In the genomic region with DNA sequence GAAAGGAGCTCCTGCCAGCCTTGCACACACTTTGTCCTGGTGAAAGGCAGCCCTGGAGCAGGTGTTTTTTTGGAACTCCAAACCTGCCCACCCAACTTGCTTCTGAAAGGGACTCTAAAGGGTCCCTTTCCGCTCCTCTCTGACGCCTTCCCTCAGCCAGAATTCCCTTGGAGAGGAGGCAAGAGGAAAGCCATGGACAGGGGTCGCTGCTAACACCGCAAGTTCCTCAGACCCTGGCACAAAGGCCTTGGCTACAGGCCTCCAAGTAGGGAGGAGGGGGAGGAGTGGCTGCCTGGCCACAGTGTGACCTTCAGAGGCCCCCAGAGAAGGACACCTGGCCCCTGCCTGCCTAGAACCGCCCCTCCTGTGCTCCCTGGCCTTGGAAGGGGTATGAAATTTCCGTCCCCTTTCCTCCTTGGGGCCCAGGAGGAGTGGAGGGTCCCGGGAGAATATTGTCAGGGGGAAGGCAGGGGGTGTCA, we compare ENCODE assay signal across 8 cellular contexts. TPM values are rescaled to one million over a fixed set of nuclear protein-coding genes. Genes with fewer than 3 reads are reported as not detected.
A peak's percentile ranks its signal among the peaks of the same experiment; 100 is the strongest.
DNase-seq lines count a peak whose midpoint lies in the region; ATAC-seq, FAIRE-seq and TF ChIP-seq lines count a peak whose summit lies in the region.

No MANE protein-coding gene starts in this region.

- no peaks in the 10 kb centered on the region for H3K9me3 Mint-ChIP-seq in activated naive CD4-positive, alpha-beta T cell treated with anti-CD3 and anti-CD28 coated beads for 36 hours
- H3K9me3 Mint-ChIP-seq in activated CD8-positive, alpha-beta T cell treated with anti-CD3 and anti-CD28 coated beads for 36 hours: no peaks in the 10 kb centered on the region

- no peaks in the 10 kb centered on the region for H3K9me3 ChIP-seq in heart left ventricle
- H3K9me3 ChIP-seq in psoas muscle: no peaks in the 10 kb centered on the region

- H3K4me3 ChIP-seq in heart left ventricle (peak overlapping the region; percentile 64 to 99 (median 92)), psoas muscle (peak overlapping the region; percentile 97)

- H3K36me3 ChIP-seq in heart left ventricle (peaks cover 0 to 24% (median 17%) of the 10 kb centered on the region in 9 donors), psoas muscle (ENCODE audit: insufficient read depth in 1 of 2, low read depth in 1 of 2) (peaks cover 2 to 31% of the 10 kb centered on the region in 2 donors)

- CTCF ChIA-PET in activated naive CD4-positive, alpha-beta T cell treated with anti-CD3 and anti-CD28 coated beads for 36 hours (lab: Charles Lee): interaction anchor here (0.5 to 3.5 kb wide), 13 partner anchors 9 to 349 kb away, joined by 3 to 28 read pairs (median 4); no protein-coding TSS in a partner anchor
- CTCF ChIA-PET in activated CD8-positive, alpha-beta T cell treated with anti-CD3 and anti-CD28 coated beads for 36 hours (lab: Charles Lee): interaction anchor here (0.7 to 3.9 kb wide), 24 partner anchors 9 to 452 kb away, joined by 3 to 43 read pairs (median 6); partner anchors contain the start of gene MRPS18A

- peak overlapping the region; percentile 89 to 99 (median 97) for H3K27ac ChIP-seq in heart left ventricle
- peak overlapping the region; percentile 99 for H3K27ac ChIP-seq in psoas muscle

- FAIRE-seq in GM12892 (lab: Jason Lieb, UNC): no peak

- peaks cover 21% of the 10 kb centered on the region for H3K36me3 Mint-ChIP-seq in activated naive CD4-positive, alpha-beta T cell treated with anti-CD3 and anti-CD28 coated beads for 36 hours (ENCODE audit: low read depth)
- peaks cover 56% of the 10 kb centered on the region for H3K36me3 Mint-ChIP-seq in activated CD8-positive, alpha-beta T cell treated with anti-CD3 and anti-CD28 coated beads for 36 hours (ENCODE audit: low read depth)

- H3K4me3 Mint-ChIP-seq in activated naive CD4-positive, alpha-beta T cell treated with anti-CD3 and anti-CD28 coated beads for 36 hours: peak overlapping the region; percentile 91
- peak overlapping the region; percentile 97 for H3K4me3 Mint-ChIP-seq in activated CD8-positive, alpha-beta T cell treated with anti-CD3 and anti-CD28 coated beads for 36 hours

- POLR2A ChIA-PET in activated CD8-positive, alpha-beta T cell treated with anti-CD3 and anti-CD28 coated beads for 36 hours (lab: Charles Lee): interaction anchor here (0.7 to 2.6 kb wide), 5 partner anchors 13 to 405 kb away, joined by 3 to 9 read pairs (median 3); no protein-coding TSS in a partner anchor

- intact Hi-C loops in activated naive CD4-positive, alpha-beta T cell treated with anti-CD3 and anti-CD28 coated beads for 36 hours (cut with micrococcal nuclease): loop anchor here (1.0 kb wide), 3 partner anchors 48 to 493 kb away; partner anchors contain the start of gene NFKBIE
- intact Hi-C loops in activated CD8-positive, alpha-beta T cell treated with anti-CD3 and anti-CD28 coated beads for 36 hours (cut with micrococcal nuclease): loop anchor here (5.0 kb wide), 1 partner anchor 50 kb away; no protein-coding TSS in a partner anchor
- intact Hi-C loops in heart left ventricle (cut with DNase I): loop anchor here in 9 of 10 donors (2.0 to 10.0 kb wide), 12 partner anchors 45 to 472 kb away; partner anchors contain the start of gene HSP90AB1 (in 1 of the 9)
- intact Hi-C loops in psoas muscle (cut with DNase I): loop anchor here (2.0 to 5.0 kb wide), 4 partner anchors 66 to 474 kb away; partner anchors contain the start of gene HSP90AB1 (in 1 of the 2)

- no peak for ATAC-seq in activated CD8-positive, alpha-beta T cell treated with anti-CD3 and anti-CD28 coated beads for 36 hours
- ATAC-seq in heart left ventricle: peak; percentile 2 to 31 (median 8)
- peak in 2 of 4 donors; percentile 25 for ATAC-seq in psoas muscle
- ATAC-seq in GM21576 (IDR thresholded peaks at IDR 0.05; ENCODE audit: unreplicated experiment): no peak
- no peak for ATAC-seq in HG02571 (IDR thresholded peaks at IDR 0.05; ENCODE audit: unreplicated experiment)

- H3K4me1 ChIP-seq in heart left ventricle (peaks cover 11 to 70% (median 57%) of the 10 kb centered on the region in 12 donors), psoas muscle (peaks cover 43% of the 10 kb centered on the region)

- H3K4me1 Mint-ChIP-seq in activated naive CD4-positive, alpha-beta T cell treated with anti-CD3 and anti-CD28 coated beads for 36 hours (ENCODE audit: low read depth): peaks cover 29% of the 10 kb centered on the region
- H3K4me1 Mint-ChIP-seq in activated CD8-positive, alpha-beta T cell treated with anti-CD3 and anti-CD28 coated beads for 36 hours (ENCODE audit: low read depth): peaks cover 47% of the 10 kb centered on the region

- 24 to 39% (median 30%) methylated on average over 7 of the region's 7 CpGs for WGBS in heart left ventricle, 4 donors
- 21 to 25% (median 25%) methylated on average over 5 to 7 of the region's 7 CpGs for WGBS in psoas muscle, 3 donors

- TF ChIP-seq CTCF in activated CD8-positive, alpha-beta T cell treated with anti-CD3 and anti-CD28 coated beads for 36 hours (IDR thresholded peaks at IDR 0.05): no peak
- TF ChIP-seq CTCF in heart left ventricle (IDR thresholded peaks at IDR 0.05) (peak in 1 of 12 donors; percentile 20), psoas muscle (IDR thresholded peaks at IDR 0.05) (no peak)

- H3K27me3 Mint-ChIP-seq in activated naive CD4-positive, alpha-beta T cell treated with anti-CD3 and anti-CD28 coated beads for 36 hours (ENCODE audit: low read depth): no peaks in the 10 kb centered on the region
- peaks cover 2% of the 10 kb centered on the region for H3K27me3 Mint-ChIP-seq in activated CD8-positive, alpha-beta T cell treated with anti-CD3 and anti-CD28 coated beads for 36 hours

- DNase-seq in activated naive CD4-positive, alpha-beta T cell treated with anti-CD3 and anti-CD28 coated beads for 36 hours: peak; percentile 10
- DNase-seq in activated naive CD4-positive, alpha-beta T cell treated with anti-CD3 and anti-CD28 coated beads, Interleukin-2, amount 50 U/mL, for 16 hours: no peak
- DNase-seq in activated CD8-positive, alpha-beta T cell treated with anti-CD3 and anti-CD28 coated beads for 36 hours: no peak
- DNase-seq in heart left ventricle (peak; percentile 44 to 76 (median 72)), psoas muscle (peak in 1 of 2 donors; percentile 80), GM12892 (ENCODE audit: insufficient read length) (no peak)

- TF ChIP-seq POLR2A in heart left ventricle (IDR thresholded peaks at IDR 0.05) (no peak), GM12892 (IDR thresholded peaks at IDR 0.05; ENCODE audit: low read depth, low read length) (no peak)

- H3K27me3 ChIP-seq in heart left ventricle (no peaks in the 10 kb centered on the region), psoas muscle (ENCODE audit: insufficient read depth in 3 of 3, low read length in 2 of 3) (no peaks in the 10 kb centered on the region)

- peak overlapping the region; percentile 88 for H3K27ac Mint-ChIP-seq in activated naive CD4-positive, alpha-beta T cell treated with anti-CD3 and anti-CD28 coated beads for 36 hours
- peak overlapping the region; percentile 94 for H3K27ac Mint-ChIP-seq in activated CD8-positive, alpha-beta T cell treated with anti-CD3 and anti-CD28 coated beads for 36 hours

RNA-seq across cellular contexts. Expression of gene VEGFA, which starts 2.6 kb away (rescaled TPM):
- 10 to 100 TPM; 35.9 to 37.3 TPM for total RNA-seq in activated naive CD4-positive, alpha-beta T cell treated with anti-CD3 and anti-CD28 coated beads for 36 hours
- 100 to 1,000 TPM in 1 of 2 experiments, 10 to 100 TPM in 1; 93.7 to 104 TPM for total RNA-seq in activated CD8-positive, alpha-beta T cell treated with anti-CD3 and anti-CD28 coated beads for 36 hours
- 100 to 1,000 TPM in 7 of 9 donors, 10 to 100 TPM in 2; 83.0 to 238 (median 171) TPM for total RNA-seq in heart left ventricle
- 100 to 1,000 TPM; 139 to 254 TPM for polyA plus RNA-seq in heart left ventricle
- total RNA-seq in psoas muscle: 100 to 1,000 TPM; 132 to 345 (median 208) TPM
- polyA plus RNA-seq in psoas muscle: 100 to 1,000 TPM in 1 of 3 donors, 10 to 100 TPM in 2; 78.1 to 125 (median 88.3) TPM
- 66.3 TPM for polyA plus RNA-seq in GM12892 (2012; ENCODE audit: missing spikeins)

Comparison
In these comparisons a context has a peak if more than half of its experiments do, and no peak if none do; other contexts are left out.
1. DNase-seq: peak in activated naive CD4-positive, alpha-beta T cell treated with anti-CD3 and anti-CD28 coated beads for 36 hours (single experiment) and heart left ventricle (5 of 5); none in activated naive CD4-positive, alpha-beta T cell treated with anti-CD3 and anti-CD28 coated beads, Interleukin-2, amount 50 U/mL, for 16 hours (single experiment), activated CD8-positive, alpha-beta T cell treated with anti-CD3 and anti-CD28 coated beads for 36 hours (single experiment) and GM12892 (single experiment).
2. ATAC-seq: peak in heart left ventricle (4 of 4); none in activated CD8-positive, alpha-beta T cell treated with anti-CD3 and anti-CD28 coated beads for 36 hours (single experiment), GM21576 (single experiment) and HG02571 (single experiment).